24 cellular contexts compared by ENCODE assay signal in genomic region chr19:12464769-12465725, GRCh38.
"Had no signal": no experiment of that assay in that cellular context is flagged by ENCODE, and none has a peak within 500 bp of the region (broad histone marks: within the 10 kb centered on the region; RNA-seq: fewer than 3 reads in every experiment).

No MANE protein-coding gene starts in this region.

- H3K4me3 ChIP-seq: adrenal gland, esophagus muscularis mucosa, left lung, prostate gland, thyroid gland, upper lobe of right lung had no signal

- H3K27me3 ChIP-seq: adrenal gland, esophagus muscularis mucosa, left lung, thyroid gland, upper lobe of right lung had no signal

- H3K36me3 ChIP-seq: upper lobe of right lung had no signal

- H3K4me1 ChIP-seq: adrenal gland, esophagus muscularis mucosa, left lung, prostate gland, thyroid gland, upper lobe of right lung had no signal

- ATAC-seq: activated CD8-positive, alpha-beta T cell treated with anti-CD3 and anti-CD28 coated beads, Interleukin-2, amount 10 ng/mL, durations not matched to agents 7 days and 5 days; activated naive CD4-positive, alpha-beta T cell treated with anti-CD3 and anti-CD28 coated beads, Interleukin-2, amount 50 U/mL, for 72 hours; left lung; natural killer cell treated with Interleukin-12 subunit alpha and Interleukin-12 subunit beta and Interleukin-15 and Interleukin-18, amount 100 ng/mL, for 72 hours; stimulated activated naive CD8-positive, alpha-beta T cell treated with anti-CD3 and anti-CD28 coated beads, Interleukin-15, Interleukin-2, amounts not matched to agents 100 U/mL and 50 U/mL, for 24 hours; upper lobe of right lung had no signal

- H3K9me3 ChIP-seq: prostate gland, thyroid gland had no signal

- FAIRE-seq: astrocyte, frontal cortex had no signal

- H3K27ac ChIP-seq: adrenal gland, esophagus muscularis mucosa, left lung, prostate gland, thyroid gland, upper lobe of right lung had no signal

- H3K27ac Mint-ChIP-seq: activated CD8-positive, alpha-beta T cell treated with anti-CD3 and anti-CD28 coated beads, Interleukin-2, amount 10 ng/mL, durations not matched to agents 7 days and 5 days; activated naive CD4-positive, alpha-beta T cell treated with anti-CD3 and anti-CD28 coated beads, Interleukin-2, amount 50 U/mL, for 72 hours; activated T-helper 1 cell treated with anti-CD3 and anti-CD28 coated beads, Interleukin-12 subunit alpha, Interleukin-12 subunit beta, Interleukin-2, Interleukin-4 antibody, amounts not matched to agents 30 ng/mL and 10 ng/mL and 1 ng/mL, durations not matched to agents 14 hours and 24 hours and 36 hours; natural killer cell treated with Interleukin-12 subunit alpha and Interleukin-12 subunit beta and Interleukin-15 and Interleukin-18, amount 100 ng/mL, for 72 hours had no signal

- H3K4me3 Mint-ChIP-seq: activated CD8-positive, alpha-beta T cell treated with anti-CD3 and anti-CD28 coated beads, Interleukin-2, amount 10 ng/mL, durations not matched to agents 7 days and 5 days; activated T-helper 1 cell treated with anti-CD3 and anti-CD28 coated beads, Interleukin-12 subunit alpha, Interleukin-12 subunit beta, Interleukin-2, Interleukin-4 antibody, amounts not matched to agents 30 ng/mL and 10 ng/mL and 1 ng/mL, durations not matched to agents 14 hours and 24 hours and 36 hours; natural killer cell treated with Interleukin-12 subunit alpha and Interleukin-12 subunit beta and Interleukin-15 and Interleukin-18, amount 100 ng/mL, for 72 hours had no signal

- DNase-seq: activated CD4-positive, alpha-beta T cell treated with anti-CD3 and anti-CD28 coated beads for 1 hour; activated CD4-positive, alpha-beta T cell treated with anti-CD3 and anti-CD28 coated beads, Interleukin-2, amount 50 U/mL, for 1 hour; activated CD8-positive, alpha-beta T cell treated with anti-CD3 and anti-CD28 coated beads, Interleukin-2, amount 10 ng/mL, durations not matched to agents 7 days and 5 days; activated gamma-delta T cell treated with Interleukin-2 at 50 U/mL for 16 hours; adrenal gland; central memory CD4-positive, alpha-beta T cell; effector memory CD4-positive, alpha-beta T cell; hippocampal formation; kidney glomerular epithelial cell; left lung; midbrain; stimulated activated CD4-positive, alpha-beta T cell treated with anti-CD3 and anti-CD28 coated beads, Interleukin-4, amount 100 ng/mL, for 4 hours; stimulated activated naive CD8-positive, alpha-beta T cell treated with anti-CD3 and anti-CD28 coated beads, Interleukin-15, Interleukin-2, amounts not matched to agents 100 U/mL and 50 U/mL, for 24 hours; substantia nigra; T-helper 9 cell; thyroid gland; upper lobe of right lung had no signal

- H3K27me3 Mint-ChIP-seq: natural killer cell treated with Interleukin-12 subunit alpha and Interleukin-12 subunit beta and Interleukin-15 and Interleukin-18, amount 100 ng/mL, for 72 hours had no signal
